In the genomic region with DNA sequence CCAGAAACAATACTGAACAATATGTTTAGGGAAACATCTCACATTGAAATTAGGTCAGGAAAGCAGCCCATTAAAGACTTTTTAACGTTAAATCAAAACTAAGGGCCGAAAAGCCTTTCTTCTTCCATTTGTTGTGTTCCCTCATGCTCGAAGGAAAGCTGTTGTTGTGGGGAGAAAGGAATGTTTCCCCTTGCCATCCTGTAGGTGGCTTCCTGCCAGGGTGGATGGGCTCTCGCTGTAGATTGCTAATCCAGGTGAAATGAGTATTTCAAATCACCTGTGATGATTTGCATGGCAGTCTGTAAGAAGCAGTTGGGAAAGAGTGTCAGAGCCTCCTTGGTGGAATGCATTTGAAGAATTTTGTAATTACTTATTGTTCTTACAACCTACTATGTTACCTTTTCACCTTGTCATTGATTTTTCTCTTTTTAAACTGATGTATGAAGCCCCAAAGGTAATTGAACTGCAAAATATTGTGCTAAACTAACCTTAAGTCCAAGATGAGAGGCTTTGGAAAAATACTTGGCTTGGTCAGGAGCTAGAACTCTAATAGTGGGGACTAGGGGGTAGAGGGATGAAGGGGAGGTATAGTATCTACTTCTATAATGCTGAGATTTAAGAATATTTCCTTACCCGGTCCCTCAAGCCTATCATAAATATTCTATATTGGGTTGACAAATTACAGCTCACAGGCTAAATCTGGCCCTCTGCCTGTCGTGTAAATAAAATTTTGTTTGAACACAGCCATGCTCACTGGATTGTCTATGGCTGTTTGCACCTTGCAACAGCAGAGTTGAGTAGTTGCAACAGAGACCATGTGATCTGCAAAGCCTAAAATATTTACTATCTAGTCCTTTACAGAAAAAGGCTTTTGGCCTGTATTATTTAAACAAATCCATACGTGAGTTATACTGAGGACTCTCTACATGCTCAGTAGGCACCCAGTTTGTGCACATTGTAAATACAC, we compare ENCODE assay signal across 22 cellular contexts. TPM values are rescaled to one million over a fixed set of nuclear protein-coding genes. Genes with fewer than 3 reads are reported as not detected.
DNase-seq lines count a peak whose midpoint lies in the region; ATAC-seq, FAIRE-seq and TF ChIP-seq lines count a peak whose summit lies in the region.
"Had no signal": no experiment of that assay in that cellular context is flagged by ENCODE, and none has a peak within 500 bp of the region (broad histone marks: within the 10 kb centered on the region; RNA-seq: fewer than 3 reads in every experiment).

No MANE protein-coding gene starts in this region.

- H3K4ac ChIP-seq in H9 (ENCODE audit: low read depth, low read length) = no peak overlapping the region

- H2BK15ac ChIP-seq in H9 (ENCODE audit: low read depth, low read length) = no peak overlapping the region

- H3K36me3 Mint-ChIP-seq in H9 (ENCODE audit: insufficient read depth in 1 of 3, low read depth in 3 of 3) (no peaks in the 10 kb centered on the region), neural progenitor cell (no peaks in the 10 kb centered on the region)
- H3K36me3 Mint-ChIP-seq in activated CD4-positive, alpha-beta T cell treated with anti-CD3 and anti-CD28 coated beads for 36 hours (ENCODE audit: low read depth) = no peaks in the 10 kb centered on the region
- H3K36me3 Mint-ChIP-seq: activated CD4-positive, alpha-beta memory T cell treated with anti-CD3 and anti-CD28 coated beads for 36 hours; activated naive CD8-positive, alpha-beta T cell treated with anti-CD3 and anti-CD28 coated beads for 36 hours; IgD-negative memory B cell; stimulated activated memory B cell treated with anti-CD40 and anti-IgM and Interleukin-4, amounts not matched to agents 10 μg/mL and 1 μg/mL and 100 μg/mL, for 72 hours had no signal

- no peaks in the 10 kb centered on the region for H3K27me3 ChIP-seq in H9 (ENCODE audit: insufficient read depth, low read length)
- H3K27me3 ChIP-seq in esophagus muscularis mucosa = no peaks in the 10 kb centered on the region
- H3K27me3 ChIP-seq in neural progenitor cell = no peaks in the 10 kb centered on the region
- H3K27me3 ChIP-seq: dorsolateral prefrontal cortex, esophagus squamous epithelium, pancreas had no signal

- ATAC-seq in activated CD4-positive, alpha-beta T cell treated with anti-CD3 and anti-CD28 coated beads for 36 hours = no peak
- ATAC-seq: left cardiac atrium; PC-3; stimulated activated memory B cell treated with anti-CD40 and anti-IgM and Interleukin-4, amounts not matched to agents 10 μg/mL and 1 μg/mL and 100 μg/mL, for 72 hours had no signal

- H3K4me2 ChIP-seq in H9 (ENCODE audit: insufficient read depth, insufficient read length, low read length) = no peak overlapping the region
- no peak overlapping the region for H3K4me2 ChIP-seq in neural progenitor cell

- CTCF ChIA-PET in activated CD4-positive, alpha-beta T cell treated with anti-CD3 and anti-CD28 coated beads for 36 hours (lab: Charles Lee) = interaction anchor here (0.6 kb wide), 1 partner anchor 409 kb away, joined by 3 read pairs; no protein-coding TSS in a partner anchor

- no peak overlapping the region for H2AK5ac ChIP-seq in H9 (ENCODE audit: insufficient read length, low read length)

- POLR2A ChIA-PET in activated CD4-positive, alpha-beta T cell treated with anti-CD3 and anti-CD28 coated beads for 36 hours (lab: Charles Lee) = no interaction called here

- no peak for TF ChIP-seq POLR2A in esophagus muscularis mucosa (IDR thresholded peaks at IDR 0.05; ENCODE audit: low read depth)

- no peaks in the 10 kb centered on the region for H3K9me3 ChIP-seq in H9 (ENCODE audit: control insufficient read depth, low read depth, low read length)
- H3K9me3 ChIP-seq in esophagus muscularis mucosa = no peaks in the 10 kb centered on the region
- H3K9me3 ChIP-seq in neural progenitor cell (ENCODE audit: low read depth) = no peaks in the 10 kb centered on the region
- H3K9me3 ChIP-seq: esophagus squamous epithelium, pancreas had no signal

- H3K36me3 ChIP-seq in esophagus muscularis mucosa (no peaks in the 10 kb centered on the region), neural progenitor cell (no peaks in the 10 kb centered on the region)
- H3K36me3 ChIP-seq: esophagus squamous epithelium, pancreas had no signal

- no peaks in the 10 kb centered on the region for H3K4me1 ChIP-seq in H9 (ENCODE audit: insufficient read depth, low read length)
- peaks cover 38 to 42% (median 41%) of the 10 kb centered on the region in 4 donors for H3K4me1 ChIP-seq in esophagus muscularis mucosa
- peaks cover 15% of the 10 kb centered on the region for H3K4me1 ChIP-seq in neural progenitor cell
- H3K4me1 ChIP-seq: pancreas had no signal

- TF ChIP-seq EP300 in esophagus muscularis mucosa (IDR thresholded peaks at IDR 0.05) = no peak

- DNase-seq in H9 = no peak
- peak; percentile 38 for DNase-seq in NCI-H2029 (lab: John Stamatoyannopoulos, UW)
- DNase-seq in esophagus muscularis mucosa (ENCODE audit: extremely low spot score) = no peak
- peak; percentile 34 for DNase-seq in neural progenitor cell (ENCODE audit: low spot score)
- no peak for DNase-seq in frontal cortex (ENCODE audit: low spot score in 2 of 2)
- DNase-seq in OCI-M2 (lab: John Stamatoyannopoulos, UW; ENCODE audit: unreplicated experiment) = no peak
- DNase-seq in activated CD4-positive, alpha-beta T cell treated with anti-CD3 and anti-CD28 coated beads for 36 hours = no peak
- no peak for DNase-seq in activated T-cell treated with anti-CD3 and anti-CD28 coated beads, Interleukin-2, amount 50 U/mL, for 1 hour
- DNase-seq: activated CD4-positive, alpha-beta memory T cell treated with anti-CD3 and anti-CD28 coated beads for 36 hours; activated naive CD8-positive, alpha-beta T cell treated with anti-CD3 and anti-CD28 coated beads for 36 hours; dorsolateral prefrontal cortex; esophagus squamous epithelium; left cardiac atrium; MV-4-11; pancreas; PC-3; trophoblast cell had no signal

- H2BK12ac ChIP-seq in H9 (ENCODE audit: insufficient read length, low read depth, low read length) = no peak overlapping the region

- WGBS in H9 (ENCODE audit: extremely low coverage, insufficient read length, low lambda C conversion rate) = no CpG with 5 or more reads among the region's 7 CpGs
- 77% methylated on average over 7 of the region's 7 CpGs for WGBS in esophagus muscularis mucosa

- no peaks in the 10 kb centered on the region for H3K79me2 ChIP-seq in H9 (ENCODE audit: insufficient read depth, low read length)
- no peaks in the 10 kb centered on the region for H3K79me2 ChIP-seq in neural progenitor cell (ENCODE audit: low read depth)

- H3K27me3 Mint-ChIP-seq in H9 (ENCODE audit: low read depth) (no peaks in the 10 kb centered on the region), neural progenitor cell (ENCODE audit: insufficient read depth, low read depth) (no peaks in the 10 kb centered on the region)
- no peaks in the 10 kb centered on the region for H3K27me3 Mint-ChIP-seq in activated CD4-positive, alpha-beta T cell treated with anti-CD3 and anti-CD28 coated beads for 36 hours
- H3K27me3 Mint-ChIP-seq: activated naive CD8-positive, alpha-beta T cell treated with anti-CD3 and anti-CD28 coated beads for 36 hours had no signal

- no peak overlapping the region for H3T11ph ChIP-seq in H9 (ENCODE audit: low read length)

- TF ChIP-seq CTCF in H9 (conservative IDR thresholded peaks at IDR 0.05) = peak; percentile 61
- TF ChIP-seq CTCF in esophagus muscularis mucosa (IDR thresholded peaks at IDR 0.05) = no peak
- peak; percentile 37 for TF ChIP-seq CTCF in neural progenitor cell (IDR thresholded peaks at IDR 0.05)

- no peak overlapping the region for H2BK5ac ChIP-seq in H9 (ENCODE audit: insufficient read length, low read length)

- H2BK20ac ChIP-seq in H9 (ENCODE audit: low read depth, low read length, poor library complexity, severe bottlenecking) = no peak overlapping the region

- H3K27ac ChIP-seq in H9 (ENCODE audit: insufficient read length, low read depth, low read length) (no peak overlapping the region), esophagus muscularis mucosa (replicated peaks in 1 of 4) (peak overlapping the region in 3 of 4 donors; percentile 54 to 66 (median 65)), neural progenitor cell (no peak overlapping the region)
- H3K27ac ChIP-seq: esophagus squamous epithelium, pancreas, SK-N-MC had no signal

- no peak overlapping the region for H2AFZ ChIP-seq in H9 (ENCODE audit: low read length)
- peak overlapping the region; percentile 88 for H2AFZ ChIP-seq in neural progenitor cell (replicated peaks)

- no peak overlapping the region for H4K5ac ChIP-seq in H9 (ENCODE audit: insufficient read length, low read depth, low read length)

- H3K23ac ChIP-seq in H9 (ENCODE audit: insufficient read length, low read depth, low read length) = no peak overlapping the region

- no peaks in the 10 kb centered on the region for H3K9me3 Mint-ChIP-seq in H9
- no peaks in the 10 kb centered on the region for H3K9me3 Mint-ChIP-seq in neural progenitor cell
- no peaks in the 10 kb centered on the region for H3K9me3 Mint-ChIP-seq in activated CD4-positive, alpha-beta T cell treated with anti-CD3 and anti-CD28 coated beads for 36 hours (ENCODE audit: low read depth)
- H3K9me3 Mint-ChIP-seq: activated CD4-positive, alpha-beta memory T cell treated with anti-CD3 and anti-CD28 coated beads for 36 hours; activated naive CD8-positive, alpha-beta T cell treated with anti-CD3 and anti-CD28 coated beads for 36 hours; IgD-negative memory B cell; stimulated activated memory B cell treated with anti-CD40 and anti-IgM and Interleukin-4, amounts not matched to agents 10 μg/mL and 1 μg/mL and 100 μg/mL, for 72 hours had no signal

- no peak overlapping the region for H3K18ac ChIP-seq in H9 (ENCODE audit: insufficient read length, low read depth, low read length)

- H3K9ac ChIP-seq in H9 (ENCODE audit: extremely low read depth, insufficient read length, low read length) (no peak overlapping the region), neural progenitor cell (no peak overlapping the region)

- no peak overlapping the region for H2BK120ac ChIP-seq in H9 (ENCODE audit: low read depth, low read length, poor library complexity, severe bottlenecking)

- peaks cover 4% of the 10 kb centered on the region for H3F3A ChIP-seq in neural progenitor cell (ENCODE audit: low read depth)

- H3K14ac ChIP-seq in H9 (ENCODE audit: insufficient read depth, low read length) = no peak overlapping the region

- H3K79me1 ChIP-seq in H9 (ENCODE audit: insufficient read depth, low read depth, low read length, poor library complexity, severe bottlenecking) = no peaks in the 10 kb centered on the region

- H3K4me3 Mint-ChIP-seq in H9 (no peak overlapping the region), neural progenitor cell (no peak overlapping the region)
- H3K4me3 Mint-ChIP-seq in activated CD4-positive, alpha-beta T cell treated with anti-CD3 and anti-CD28 coated beads for 36 hours = no peak overlapping the region
- H3K4me3 Mint-ChIP-seq: activated CD4-positive, alpha-beta memory T cell treated with anti-CD3 and anti-CD28 coated beads for 36 hours; activated naive CD8-positive, alpha-beta T cell treated with anti-CD3 and anti-CD28 coated beads for 36 hours; IgD-negative memory B cell; stimulated activated memory B cell treated with anti-CD40 and anti-IgM and Interleukin-4, amounts not matched to agents 10 μg/mL and 1 μg/mL and 100 μg/mL, for 72 hours had no signal

- H3K4me1 Mint-ChIP-seq in H9 (peaks cover 27 to 37% of the 10 kb centered on the region in 2 experiments), neural progenitor cell (peaks cover 14% of the 10 kb centered on the region)
- H3K4me1 Mint-ChIP-seq in activated CD4-positive, alpha-beta T cell treated with anti-CD3 and anti-CD28 coated beads for 36 hours = peaks cover 2% of the 10 kb centered on the region
- H3K4me1 Mint-ChIP-seq: activated naive CD8-positive, alpha-beta T cell treated with anti-CD3 and anti-CD28 coated beads for 36 hours had no signal

- H4K20me1 ChIP-seq in H9 (ENCODE audit: control insufficient read depth, insufficient read depth, insufficient read length) (no peaks in the 10 kb centered on the region), neural progenitor cell (ENCODE audit: low read depth) (no peaks in the 10 kb centered on the region)

- intact Hi-C loops in esophagus muscularis mucosa (cut with DNase I) = no loop called here
- intact Hi-C loops in activated CD4-positive, alpha-beta T cell treated with anti-CD3 and anti-CD28 coated beads for 36 hours (cut with DNase I, micrococcal nuclease) = no loop called here

- H4K91ac ChIP-seq in H9 (ENCODE audit: insufficient read length, low read depth, low read length) = no peak overlapping the region

- no peak overlapping the region for H3K56ac ChIP-seq in H9 (ENCODE audit: insufficient read length, low read depth, low read length)

- no peak for FAIRE-seq in frontal cortex (lab: Jason Lieb, UNC)
- FAIRE-seq: bronchial epithelial cell, pancreas, TTC549 had no signal

- no peak overlapping the region for H4K8ac ChIP-seq in H9 (replicated peaks; ENCODE audit: insufficient read length, low read depth, low read length)

- H3K4me3 ChIP-seq in esophagus muscularis mucosa (no peak overlapping the region), neural progenitor cell (no peak overlapping the region)
- H3K4me3 ChIP-seq: dorsolateral prefrontal cortex, esophagus squamous epithelium, pancreas, SK-N-MC had no signal

- H3K27ac Mint-ChIP-seq in H9 (peak overlapping the region in 1 of 3 experiments; percentile 55; a peak in 1 of 7 replicates), neural progenitor cell (no peak overlapping the region)
- H3K27ac Mint-ChIP-seq in activated CD4-positive, alpha-beta T cell treated with anti-CD3 and anti-CD28 coated beads for 36 hours = no peak overlapping the region
- H3K27ac Mint-ChIP-seq: activated CD4-positive, alpha-beta memory T cell treated with anti-CD3 and anti-CD28 coated beads for 36 hours; activated naive CD8-positive, alpha-beta T cell treated with anti-CD3 and anti-CD28 coated beads for 36 hours; IgD-negative memory B cell; stimulated activated memory B cell treated with anti-CD40 and anti-IgM and Interleukin-4, amounts not matched to agents 10 μg/mL and 1 μg/mL and 100 μg/mL, for 72 hours had no signal

- H3K23me2 ChIP-seq in H9 (ENCODE audit: insufficient read length, low read depth, low read length, poor library complexity, severe bottlenecking) = no peaks in the 10 kb centered on the region

RNA-seq across cellular contexts. Expression of gene DCP1B, which starts 7.7 kb away (rescaled TPM):
- total RNA-seq in H9 (2021) = 11.2 and 13.2 TPM in 2 replicates
- total RNA-seq in esophagus muscularis mucosa = 10 to 100 TPM; 22.0 to 26.5 (median 24.4) TPM
- total RNA-seq in neural progenitor cell (ENCODE audit: low replicate concordance) = 20.2 and 25.8 TPM in 2 replicates
- 6.1 TPM for total RNA-seq in frontal cortex
- 10 to 100 TPM; 14.5 to 16.1 TPM for total RNA-seq in activated CD4-positive, alpha-beta T cell treated with anti-CD3 and anti-CD28 coated beads for 36 hours

RNA-seq across cellular contexts. Expression of gene CACNA1C, which starts 40.9 kb away (rescaled TPM):
- total RNA-seq in H9 (2021) = 0.81 and 1.1 TPM in 2 replicates
- 100 to 1,000 TPM in 1 of 4 donors, 10 to 100 TPM in 3; 44.1 to 104 (median 49.4) TPM for total RNA-seq in esophagus muscularis mucosa
- 1.2 and 2.7 TPM in 2 replicates for total RNA-seq in neural progenitor cell (ENCODE audit: low replicate concordance)
- 20.0 TPM for total RNA-seq in frontal cortex
- under 1 TPM; 0.11 TPM for total RNA-seq in activated CD4-positive, alpha-beta T cell treated with anti-CD3 and anti-CD28 coated beads for 36 hours
- total RNA-seq: bronchial epithelial cell, PC-3 had no signal

Comparison
In these comparisons a context has a peak if more than half of its experiments do, and no peak if none do; other contexts are left out.
1. DNase-seq: peak in NCI-H2029 (single experiment) and neural progenitor cell (single experiment); none in H9 (single experiment), esophagus muscularis mucosa (single experiment), frontal cortex (0 of 2), OCI-M2 (single experiment), activated CD4-positive, alpha-beta T cell treated with anti-CD3 and anti-CD28 coated beads for 36 hours (single experiment) and activated T-cell treated with anti-CD3 and anti-CD28 coated beads, Interleukin-2, amount 50 U/mL, for 1 hour (single experiment).
2. H3K27ac ChIP-seq: peak in esophagus muscularis mucosa (3 of 4); none in H9 (single experiment) and neural progenitor cell (single experiment).
3. CTCF ChIP-seq: peak in H9 (single experiment) and neural progenitor cell (single experiment); none in esophagus muscularis mucosa (0 of 3).